12 cellular contexts compared by ENCODE assay signal in the genomic region with DNA sequence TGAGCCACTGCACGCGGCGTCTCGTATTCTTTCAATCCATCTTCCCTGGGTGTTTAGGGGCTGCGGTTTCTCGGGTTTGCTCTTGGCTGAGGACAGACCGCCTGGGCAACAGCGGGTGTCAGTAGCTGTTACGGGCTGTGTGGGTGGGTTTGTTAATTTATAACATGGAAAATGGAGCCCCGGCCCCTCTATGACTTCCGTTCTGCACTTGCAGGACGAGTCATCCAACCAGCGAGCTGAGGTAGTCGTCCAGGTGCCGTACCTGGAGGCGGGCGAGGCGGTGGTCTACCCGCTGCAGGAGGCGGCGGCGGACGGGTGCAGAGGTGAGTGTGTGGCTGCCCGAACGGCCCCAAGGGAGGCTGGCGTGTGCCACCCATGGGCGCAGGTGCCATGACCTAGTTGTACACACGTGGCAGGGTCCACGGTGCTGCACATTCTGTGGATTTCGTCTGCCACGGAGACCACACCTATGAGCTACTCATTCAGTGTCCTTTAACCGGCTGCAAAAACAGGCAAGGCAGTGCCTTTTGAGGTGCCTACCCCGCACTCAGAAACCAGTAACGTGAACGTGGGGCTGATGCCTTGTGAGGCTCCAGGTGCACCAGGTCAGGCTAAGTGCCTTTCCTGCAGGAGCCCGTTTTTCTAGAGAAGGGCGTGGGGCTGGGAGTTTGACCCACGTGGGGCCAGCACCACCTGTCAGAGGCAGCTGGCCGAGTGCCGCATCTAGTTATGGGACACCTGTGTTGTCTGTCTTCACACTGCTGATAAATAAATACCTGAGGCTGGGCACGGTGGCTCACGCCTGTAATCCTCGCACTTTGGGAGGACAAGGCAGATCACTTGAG. TPM values are rescaled to one million over a fixed set of nuclear protein-coding genes. Genes with fewer than 3 reads are reported as not detected.
DNase-seq lines count a peak whose midpoint lies in the region; ATAC-seq and TF ChIP-seq lines count a peak whose summit lies in the region.
"Had no signal": no experiment of that assay in that cellular context is flagged by ENCODE, and none has a peak within 500 bp of the region (broad histone marks: within the 10 kb centered on the region; RNA-seq: fewer than 3 reads in every experiment).

No MANE protein-coding gene starts in this region.

- intact Hi-C loops in CD4-positive, alpha-beta T cell (cut with DNase I, micrococcal nuclease), result no loop called here
- intact Hi-C loops in left colon (cut with DNase I, micrococcal nuclease), result no loop called here

- H3K27me3 Mint-ChIP-seq in CD4-positive, alpha-beta T cell, result no peaks in the 10 kb centered on the region
- no peaks in the 10 kb centered on the region for H3K27me3 Mint-ChIP-seq in T-helper 17 cell

- peak; percentile 77 for DNase-seq in NCI-H2171 treated with DMSO at 0.1 percent for 48 hours (lab: John Stamatoyannopoulos, UW)
- DNase-seq in NCI-H2171 (lab: John Stamatoyannopoulos, UW), result no peak
- peak in 2 of 10 experiments; percentile 7 to 11 for DNase-seq in CD4-positive, alpha-beta T cell
- DNase-seq in T-helper 17 cell, result peak in 1 of 3 donors; percentile 13
- DNase-seq in left colon, result peak; percentile 42 to 56
- DNase-seq: activated effector memory CD4-positive, alpha-beta T cell treated with Interleukin-2 at 50 U/mL for 16 hours; caudate nucleus; Kasumi-1 had no signal

- H3K9me3 Mint-ChIP-seq in CD4-positive, alpha-beta T cell, result no peaks in the 10 kb centered on the region

- H3K36me3 Mint-ChIP-seq in CD4-positive, alpha-beta T cell (ENCODE audit: low read depth), result peaks cover 80% of the 10 kb centered on the region
- H3K36me3 Mint-ChIP-seq in T-helper 17 cell (ENCODE audit: low read depth), result peaks cover 4% of the 10 kb centered on the region

- no peak for ATAC-seq in CD4-positive, alpha-beta T cell (ENCODE audit: poor library complexity)
- ATAC-seq in T-helper 17 cell, result no peak
- no peak for ATAC-seq in left colon
- ATAC-seq in HG03571 (IDR thresholded peaks at IDR 0.05; ENCODE audit: unreplicated experiment), result no peak
- no peak for ATAC-seq in GM21447 (IDR thresholded peaks at IDR 0.05; ENCODE audit: unreplicated experiment)
- ATAC-seq in GM21723 (IDR thresholded peaks at IDR 0.05; ENCODE audit: unreplicated experiment), result no peak
- ATAC-seq: Panc1 had no signal

- H3K27me3 ChIP-seq in CD4-positive, alpha-beta T cell (ENCODE audit: control insufficient read depth, insufficient read depth, low read length), result no peaks in the 10 kb centered on the region

- H3K27ac ChIP-seq in CD4-positive, alpha-beta T cell (ENCODE audit: low read depth, low read length), result peak overlapping the region; percentile 1

- peak overlapping the region; percentile 50 for H3K4me3 Mint-ChIP-seq in CD4-positive, alpha-beta T cell
- H3K4me3 Mint-ChIP-seq in T-helper 17 cell, result peak overlapping the region; percentile 49

- H3K9me3 ChIP-seq in CD4-positive, alpha-beta T cell (ENCODE audit: control insufficient read depth, low read length), result no peaks in the 10 kb centered on the region
- H3K9me3 ChIP-seq in T-helper 17 cell (ENCODE audit: control insufficient read depth, low read length, poor library complexity, severe bottlenecking), result no peaks in the 10 kb centered on the region

- H3K4me1 Mint-ChIP-seq in CD4-positive, alpha-beta T cell (ENCODE audit: low read depth), result peaks cover 53% of the 10 kb centered on the region
- peaks cover 44% of the 10 kb centered on the region for H3K4me1 Mint-ChIP-seq in T-helper 17 cell

- POLR2A ChIA-PET in CD4-positive, alpha-beta T cell (lab: Charles Lee), result interaction anchor here (1.3 to 19.1 kb wide), 8 partner anchors 10 to 63 kb away, joined by 4 to 1253 read pairs (median 82); partner anchors contain the start of genes ABCA7, ARHGAP45, CNN2 and GPX4

- CTCF ChIA-PET in CD4-positive, alpha-beta T cell (lab: Charles Lee), result interaction anchor here (1.2 to 6.5 kb wide), 2 partner anchors 9 to 19 kb away, joined by 4 to 42 read pairs; no protein-coding TSS in a partner anchor

- peak overlapping the region; percentile 78 for H3K27ac Mint-ChIP-seq in CD4-positive, alpha-beta T cell
- H3K27ac Mint-ChIP-seq in T-helper 17 cell, result peak overlapping the region; percentile 90

- no peak for TF ChIP-seq CTCF in CD4-positive, alpha-beta T cell (IDR thresholded peaks at IDR 0.05)

RNA-seq across cellular contexts. Expression of gene POLR2E, which starts 10.9 kb away (rescaled TPM):
- 10 to 100 TPM; 45.8 to 49.0 TPM for total RNA-seq in CD4-positive, alpha-beta T cell
- total RNA-seq in T-helper 17 cell, result 10 to 100 TPM; 63.8 to 81.4 TPM
- 100 to 1,000 TPM; 116 to 141 TPM for total RNA-seq in left colon

RNA-seq across cellular contexts. Expression of gene ARHGAP45, which starts 17.3 kb away (rescaled TPM):
- 100 to 1,000 TPM; 861 to 878 TPM for total RNA-seq in CD4-positive, alpha-beta T cell
- total RNA-seq in T-helper 17 cell (100 to 1,000 TPM; 603 to 646 TPM), left colon (10 to 100 TPM; 37.9 to 47.2 TPM)

RNA-seq across cellular contexts. Expression of gene GPX4, which starts 19.5 kb away (rescaled TPM):
- total RNA-seq in CD4-positive, alpha-beta T cell, result 100 to 1,000 TPM; 174 to 175 TPM
- total RNA-seq in T-helper 17 cell (100 to 1,000 TPM; 184 to 187 TPM), left colon (100 to 1,000 TPM; 162 to 176 TPM)

RNA-seq across cellular contexts. Expression of gene ABCA7, which starts 44.3 kb away (rescaled TPM):
- 100 to 1,000 TPM; 114 to 118 TPM for total RNA-seq in CD4-positive, alpha-beta T cell
- total RNA-seq in T-helper 17 cell (100 to 1,000 TPM; 107 to 112 TPM), left colon (10 to 100 TPM; 23.3 to 35.1 TPM)

RNA-seq across cellular contexts. Expression of gene CNN2, which starts 57.8 kb away (rescaled TPM):
- 100 to 1,000 TPM; 307 to 318 TPM for total RNA-seq in CD4-positive, alpha-beta T cell
- 100 to 1,000 TPM; 263 to 301 TPM for total RNA-seq in T-helper 17 cell
- 100 to 1,000 TPM in 1 of 2 donors, 10 to 100 TPM in 1; 76.6 to 106 TPM for total RNA-seq in left colon

Comparison
In these comparisons a context has a peak if more than half of its experiments do, and no peak if none do; other contexts are left out.
1. RNA of gene ARHGAP45, which starts 17.3 kb away (total RNA-seq): 861 to 878 TPM in CD4-positive, alpha-beta T cell and 603 to 646 TPM in T-helper 17 cell; 37.9 to 47.2 TPM in left colon; every median in the first group is over 10 times any median in the second.